21 cellular contexts compared by ENCODE assay signal in the genomic region with DNA sequence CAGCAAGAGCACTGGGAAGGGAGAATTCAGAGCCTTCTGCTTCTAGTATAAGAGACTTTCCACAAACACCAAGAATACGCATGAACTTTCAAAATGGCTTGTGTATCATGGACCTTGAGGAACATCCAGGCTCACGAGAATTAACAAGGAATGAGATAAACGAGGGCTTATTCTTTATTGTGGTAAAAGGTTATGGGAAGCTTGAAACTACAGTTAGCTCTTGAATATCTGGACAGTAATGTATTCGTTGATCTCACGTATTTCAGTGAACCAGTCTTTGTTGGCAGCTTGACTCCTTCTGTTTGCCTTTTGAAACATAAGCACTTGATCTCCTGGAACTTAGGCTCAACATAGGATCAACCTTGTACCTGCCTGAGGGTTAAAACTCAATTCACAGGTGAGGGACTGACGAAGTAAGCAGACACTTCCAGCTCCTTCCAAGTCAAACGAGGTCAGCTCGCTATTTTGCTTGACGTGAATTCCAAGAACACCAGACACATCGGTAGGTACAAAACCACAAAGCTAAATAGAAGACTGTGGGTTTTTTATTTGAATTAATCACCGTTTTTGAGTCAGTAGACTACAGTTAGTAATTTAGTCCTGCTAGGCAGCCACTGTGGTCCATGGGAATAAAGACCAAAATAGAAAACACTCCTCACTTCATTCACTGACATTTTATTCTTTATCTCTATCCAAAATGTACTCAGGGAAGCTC. TPM values are rescaled to one million over a fixed set of nuclear protein-coding genes. Genes with fewer than 3 reads are reported as not detected.
DNase-seq lines count a peak whose midpoint lies in the region; ATAC-seq and TF ChIP-seq lines count a peak whose summit lies in the region.
"Had no signal": no experiment of that assay in that cellular context is flagged by ENCODE, and none has a peak within 500 bp of the region (broad histone marks: within the 10 kb centered on the region; RNA-seq: fewer than 3 reads in every experiment).

No MANE protein-coding gene starts in this region.

- no peak overlapping the region for H3K4me3 Mint-ChIP-seq in activated CD4-positive, alpha-beta memory T cell treated with anti-CD3 and anti-CD28 coated beads for 36 hours
- H3K4me3 Mint-ChIP-seq in activated CD4-positive, alpha-beta memory T cell treated with anti-CD3 and anti-CD28 coated beads, Interleukin-2, amount 10 ng/mL, durations not matched to agents 7 days and 5 days: no peak overlapping the region
- H3K4me3 Mint-ChIP-seq: activated CD4-positive, alpha-beta T cell treated with anti-CD3 and anti-CD28 coated beads, Interleukin-2, amount 10 ng/mL, durations not matched to agents 24 days and 14 days; stimulated activated memory B cell treated with anti-CD40 and anti-IgM and Interleukin-4, amounts not matched to agents 10 μg/mL and 1 μg/mL and 100 μg/mL, for 72 hours; type B pancreatic cell had no signal

- no peak overlapping the region for H3K4me3 ChIP-seq in smooth muscle cell
- H3K4me3 ChIP-seq: A549, ascending aorta, esophagus squamous epithelium, ovary had no signal

- no peak for ATAC-seq in HG03442 (IDR thresholded peaks at IDR 0.05; ENCODE audit: unreplicated experiment)
- ATAC-seq: A549; left colon; stimulated activated memory B cell treated with anti-CD40 and anti-IgM and Interleukin-4, amounts not matched to agents 10 μg/mL and 1 μg/mL and 100 μg/mL, for 72 hours had no signal

- H3K27ac Mint-ChIP-seq in activated CD4-positive, alpha-beta memory T cell treated with anti-CD3 and anti-CD28 coated beads for 36 hours: no peak overlapping the region
- no peak overlapping the region for H3K27ac Mint-ChIP-seq in activated CD4-positive, alpha-beta memory T cell treated with anti-CD3 and anti-CD28 coated beads, Interleukin-2, amount 10 ng/mL, durations not matched to agents 7 days and 5 days
- H3K27ac Mint-ChIP-seq: activated CD4-positive, alpha-beta T cell treated with anti-CD3 and anti-CD28 coated beads, Interleukin-2, amount 10 ng/mL, durations not matched to agents 24 days and 14 days; stimulated activated memory B cell treated with anti-CD40 and anti-IgM and Interleukin-4, amounts not matched to agents 10 μg/mL and 1 μg/mL and 100 μg/mL, for 72 hours had no signal

- H3K4me2 ChIP-seq in smooth muscle cell: peak overlapping the region; percentile 32
- H3K4me2 ChIP-seq: A549 had no signal

- no peaks in the 10 kb centered on the region for H3K9me3 Mint-ChIP-seq in activated CD4-positive, alpha-beta memory T cell treated with anti-CD3 and anti-CD28 coated beads for 36 hours
- no peaks in the 10 kb centered on the region for H3K9me3 Mint-ChIP-seq in activated CD4-positive, alpha-beta memory T cell treated with anti-CD3 and anti-CD28 coated beads, Interleukin-2, amount 10 ng/mL, durations not matched to agents 7 days and 5 days
- H3K9me3 Mint-ChIP-seq: activated CD4-positive, alpha-beta T cell treated with anti-CD3 and anti-CD28 coated beads, Interleukin-2, amount 10 ng/mL, durations not matched to agents 24 days and 14 days; stimulated activated memory B cell treated with anti-CD40 and anti-IgM and Interleukin-4, amounts not matched to agents 10 μg/mL and 1 μg/mL and 100 μg/mL, for 72 hours; type B pancreatic cell had no signal

- CTCF ChIA-PET in activated CD4-positive, alpha-beta memory T cell treated with anti-CD3 and anti-CD28 coated beads for 36 hours (lab: Charles Lee): interaction anchor here (0.8 to 1.6 kb wide), 3 partner anchors 27 to 156 kb away, joined by 3 to 6 read pairs (median 3); no protein-coding TSS in a partner anchor
- CTCF ChIA-PET in activated CD4-positive, alpha-beta memory T cell treated with anti-CD3 and anti-CD28 coated beads, Interleukin-2, amount 10 ng/mL, durations not matched to agents 7 days and 5 days (lab: Charles Lee): interaction anchor here (0.6 to 1.3 kb wide), 3 partner anchors 16 to 48 kb away, joined by 3 to 5 read pairs (median 3); no protein-coding TSS in a partner anchor

- no peaks in the 10 kb centered on the region for H3F3A ChIP-seq in smooth muscle cell (ENCODE audit: low read depth)

- peak; percentile 29 for DNase-seq in activated CD4-positive, alpha-beta memory T cell treated with anti-CD3 and anti-CD28 coated beads for 36 hours
- DNase-seq in activated CD4-positive, alpha-beta memory T cell treated with anti-CD3 and anti-CD28 coated beads, Interleukin-2, amount 10 ng/mL, durations not matched to agents 7 days and 5 days: no peak
- peak; percentile 26 for DNase-seq in LoVo (ENCODE audit: low spot score)
- DNase-seq in smooth muscle cell (lab: John Stamatoyannopoulos, UW; ENCODE audit: unreplicated experiment): no peak
- DNase-seq in NCI-H82 treated with DMSO at 0.1 percent for 48 hours (lab: John Stamatoyannopoulos, UW; ENCODE audit: unreplicated experiment): no peak
- DNase-seq in activated CD8-positive, alpha-beta memory T cell treated with anti-CD3 and anti-CD28 coated beads, Interleukin-2, amount 50 U/mL, for 4 hours: no peak
- DNase-seq: activated CD4-positive, alpha-beta T cell treated with anti-CD3 and anti-CD28 coated beads, Interleukin-2, amount 10 ng/mL, durations not matched to agents 24 days and 14 days; activated effector memory CD4-positive, alpha-beta T cell treated with anti-CD3 and anti-CD28 coated beads, Interleukin-2, amount 50 U/mL, for 16 hours; esophagus squamous epithelium; GF-D8; KBM-7; left colon; ovary; SHP77; small intestine had no signal

- no peaks in the 10 kb centered on the region for H3K36me3 ChIP-seq in smooth muscle cell (ENCODE audit: low read depth)
- H3K36me3 ChIP-seq: ovary had no signal

- H4K20me1 ChIP-seq in smooth muscle cell (ENCODE audit: low read depth): no peaks in the 10 kb centered on the region

- intact Hi-C loops in activated CD4-positive, alpha-beta memory T cell treated with anti-CD3 and anti-CD28 coated beads for 36 hours (cut with micrococcal nuclease): no loop called here

- no peak overlapping the region for H2AFZ ChIP-seq in smooth muscle cell (ENCODE audit: low read depth)

- 40% methylated on average over 11 of the region's 11 CpGs for WGBS in smooth muscle cell (ENCODE audit: low lambda C conversion rate)

- no peaks in the 10 kb centered on the region for H3K36me3 Mint-ChIP-seq in activated CD4-positive, alpha-beta memory T cell treated with anti-CD3 and anti-CD28 coated beads for 36 hours
- no peaks in the 10 kb centered on the region for H3K36me3 Mint-ChIP-seq in activated CD4-positive, alpha-beta memory T cell treated with anti-CD3 and anti-CD28 coated beads, Interleukin-2, amount 10 ng/mL, durations not matched to agents 7 days and 5 days (ENCODE audit: low read depth)
- H3K36me3 Mint-ChIP-seq: stimulated activated memory B cell treated with anti-CD40 and anti-IgM and Interleukin-4, amounts not matched to agents 10 μg/mL and 1 μg/mL and 100 μg/mL, for 72 hours; type B pancreatic cell had no signal

- peaks cover 19% of the 10 kb centered on the region for H3K4me1 Mint-ChIP-seq in activated CD4-positive, alpha-beta memory T cell treated with anti-CD3 and anti-CD28 coated beads for 36 hours (ENCODE audit: low read depth)
- peaks cover 33% of the 10 kb centered on the region for H3K4me1 Mint-ChIP-seq in activated CD4-positive, alpha-beta memory T cell treated with anti-CD3 and anti-CD28 coated beads, Interleukin-2, amount 10 ng/mL, durations not matched to agents 7 days and 5 days
- H3K4me1 Mint-ChIP-seq: stimulated activated memory B cell treated with anti-CD40 and anti-IgM and Interleukin-4, amounts not matched to agents 10 μg/mL and 1 μg/mL and 100 μg/mL, for 72 hours had no signal

- no peaks in the 10 kb centered on the region for H3K79me2 ChIP-seq in smooth muscle cell (ENCODE audit: low read depth)

- H3K27me3 ChIP-seq in smooth muscle cell (ENCODE audit: low read depth): no peaks in the 10 kb centered on the region
- H3K27me3 ChIP-seq: ascending aorta, ovary had no signal

- no peaks in the 10 kb centered on the region for H3K9me3 ChIP-seq in smooth muscle cell (replicated peaks; ENCODE audit: low read depth)
- H3K9me3 ChIP-seq: A549, ascending aorta, esophagus squamous epithelium, ovary had no signal

- peak overlapping the region; percentile 1 for H3K9ac ChIP-seq in smooth muscle cell (ENCODE audit: low read depth)

- TF ChIP-seq CTCF in smooth muscle cell (IDR thresholded peaks at IDR 0.05; ENCODE audit: borderline replicate concordance, insufficient read depth, poor library complexity, severe bottlenecking): no peak

- H3K27me3 Mint-ChIP-seq in activated CD4-positive, alpha-beta memory T cell treated with anti-CD3 and anti-CD28 coated beads for 36 hours: peaks cover 10% of the 10 kb centered on the region
- no peaks in the 10 kb centered on the region for H3K27me3 Mint-ChIP-seq in activated CD4-positive, alpha-beta memory T cell treated with anti-CD3 and anti-CD28 coated beads, Interleukin-2, amount 10 ng/mL, durations not matched to agents 7 days and 5 days
- H3K27me3 Mint-ChIP-seq: type B pancreatic cell had no signal

- peak overlapping the region; percentile 2 for H3K27ac ChIP-seq in cingulate gyrus (ENCODE audit: low read depth, low read length)
- peak overlapping the region; percentile 47 for H3K27ac ChIP-seq in smooth muscle cell (ENCODE audit: low read depth)
- H3K27ac ChIP-seq: A549, ascending aorta, esophagus squamous epithelium, ovary had no signal

- POLR2A ChIA-PET in activated CD4-positive, alpha-beta memory T cell treated with anti-CD3 and anti-CD28 coated beads for 36 hours (lab: Charles Lee): no interaction called here
- POLR2A ChIA-PET in activated CD4-positive, alpha-beta memory T cell treated with anti-CD3 and anti-CD28 coated beads, Interleukin-2, amount 10 ng/mL, durations not matched to agents 7 days and 5 days (lab: Charles Lee): no interaction called here

- H3K4me1 ChIP-seq in smooth muscle cell (ENCODE audit: low read depth): peaks cover 6% of the 10 kb centered on the region
- H3K4me1 ChIP-seq: A549, ascending aorta had no signal

RNA-seq across cellular contexts. Expression of gene GALNT15, which starts 30.8 kb away (rescaled TPM):
- not detected for total RNA-seq in activated CD4-positive, alpha-beta memory T cell treated with anti-CD3 and anti-CD28 coated beads for 36 hours
- total RNA-seq in activated CD4-positive, alpha-beta memory T cell treated with anti-CD3 and anti-CD28 coated beads, Interleukin-2, amount 10 ng/mL, durations not matched to agents 7 days and 5 days: not detected
- 0.22 and 1.3 TPM in 2 replicates for total RNA-seq in smooth muscle cell
- polyA plus RNA-seq in smooth muscle cell: 0.45 and 0.85 TPM in 2 replicates
- total RNA-seq: activated CD4-positive, alpha-beta T cell treated with anti-CD3 and anti-CD28 coated beads, Interleukin-2, amount 10 ng/mL, durations not matched to agents 24 days and 14 days had no signal

RNA-seq across cellular contexts. Expression of gene DPH3, which starts 59.4 kb away (rescaled TPM):
- total RNA-seq in activated CD4-positive, alpha-beta memory T cell treated with anti-CD3 and anti-CD28 coated beads for 36 hours: 10 to 100 TPM; 23.4 TPM
- 10 to 100 TPM; 16.7 to 19.8 TPM for total RNA-seq in activated CD4-positive, alpha-beta memory T cell treated with anti-CD3 and anti-CD28 coated beads, Interleukin-2, amount 10 ng/mL, durations not matched to agents 7 days and 5 days
- total RNA-seq in smooth muscle cell: 42.9 and 44.7 TPM in 2 replicates
- polyA plus RNA-seq in smooth muscle cell: 69.5 and 78.8 TPM in 2 replicates

RNA-seq across cellular contexts. Expression of gene OXNAD1, which starts 59.7 kb away (rescaled TPM):
- total RNA-seq in activated CD4-positive, alpha-beta memory T cell treated with anti-CD3 and anti-CD28 coated beads for 36 hours: 10 to 100 TPM; 23.5 to 24.0 TPM
- 10 to 100 TPM; 26.9 to 27.1 TPM for total RNA-seq in activated CD4-positive, alpha-beta memory T cell treated with anti-CD3 and anti-CD28 coated beads, Interleukin-2, amount 10 ng/mL, durations not matched to agents 7 days and 5 days
- 13.3 and 15.7 TPM in 2 replicates for total RNA-seq in smooth muscle cell
- 9.2 and 12.4 TPM in 2 replicates for polyA plus RNA-seq in smooth muscle cell

Comparison
In these comparisons a context has a peak if more than half of its experiments do, and no peak if none do; other contexts are left out.
1. DNase-seq: peak in activated CD4-positive, alpha-beta memory T cell treated with anti-CD3 and anti-CD28 coated beads for 36 hours (single experiment) and LoVo (single experiment); none in activated CD4-positive, alpha-beta memory T cell treated with anti-CD3 and anti-CD28 coated beads, Interleukin-2, amount 10 ng/mL, durations not matched to agents 7 days and 5 days (single experiment), smooth muscle cell (single experiment), NCI-H82 treated with DMSO at 0.1 percent for 48 hours (single experiment) and activated CD8-positive, alpha-beta memory T cell treated with anti-CD3 and anti-CD28 coated beads, Interleukin-2, amount 50 U/mL, for 4 hours (single experiment).